ENCODE assay signal across 14 cellular contexts in the genomic region with DNA sequence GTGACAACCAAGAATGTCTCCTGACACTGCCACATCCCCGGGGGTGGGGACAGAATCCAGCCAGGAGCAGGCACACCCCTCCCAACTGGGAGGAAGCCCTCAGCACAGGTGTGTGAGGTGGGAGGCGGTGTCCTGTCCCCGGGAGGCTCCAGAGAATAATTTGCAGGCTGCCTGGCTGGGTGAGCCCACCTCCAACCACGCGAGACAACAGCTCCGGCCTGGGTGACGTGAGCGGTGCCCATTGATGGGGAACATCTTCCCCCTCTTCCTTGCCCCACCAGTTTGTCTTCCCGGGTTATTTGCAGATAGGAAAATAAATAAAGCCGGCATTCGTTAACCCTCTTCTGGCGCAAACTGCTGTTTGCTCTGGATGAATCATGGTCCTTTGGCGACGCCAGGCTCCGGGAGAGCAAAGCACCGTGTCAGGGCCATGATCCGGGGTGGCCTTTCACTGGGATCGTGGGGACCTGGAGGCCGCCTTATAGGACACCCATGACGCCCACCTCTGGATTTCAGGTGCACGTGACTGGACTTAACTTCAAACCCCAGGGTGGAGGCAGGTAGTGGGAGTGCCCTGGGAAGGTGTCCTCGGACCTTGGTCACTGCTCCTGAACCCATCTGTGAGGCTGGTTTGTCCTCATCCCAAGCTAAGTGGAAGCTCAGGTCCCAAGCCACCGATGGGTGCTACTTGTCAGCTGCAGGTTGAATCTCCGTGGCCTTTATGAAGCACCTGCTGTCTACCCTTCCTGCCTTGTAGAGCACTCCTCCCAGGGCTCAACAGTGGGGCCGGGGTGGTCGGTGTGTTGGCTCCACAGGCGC. TPM values are rescaled to one million over a fixed set of nuclear protein-coding genes. Genes with fewer than 3 reads are reported as not detected.
A peak's percentile ranks its signal among the peaks of the same experiment; 100 is the strongest.
DNase-seq lines count a peak whose midpoint lies in the region; ATAC-seq and TF ChIP-seq lines count a peak whose summit lies in the region.
"Had no signal": no experiment of that assay in that cellular context is flagged by ENCODE, and none has a peak within 500 bp of the region (broad histone marks: within the 10 kb centered on the region; RNA-seq: fewer than 3 reads in every experiment).

No MANE protein-coding gene starts in this region.

- CTCF ChIA-PET in T-cell (lab: Charles Lee): no interaction called here

- POLR2A ChIA-PET in T-cell (lab: Charles Lee): no interaction called here

- H3K4me3 Mint-ChIP-seq in activated T-helper 17 cell treated with anti-CD3 and anti-CD28 coated beads, Interleukin-2, amount 50 U/mL, for 72 hours: no peak overlapping the region
- H3K4me3 Mint-ChIP-seq in T-cell: no peak overlapping the region
- H3K4me3 Mint-ChIP-seq: activated naive CD8-positive, alpha-beta T cell treated with anti-CD3 and anti-CD28 coated beads for 36 hours had no signal

- H3K36me3 ChIP-seq in body of pancreas (replicated peaks in 1 of 2; ENCODE audit: insufficient read depth in 1 of 2, low read depth in 2 of 2): peaks cover 0 to 2% of the 10 kb centered on the region in 2 donors

- H3K36me3 Mint-ChIP-seq in activated T-helper 17 cell treated with anti-CD3 and anti-CD28 coated beads, Interleukin-2, amount 50 U/mL, for 72 hours (ENCODE audit: low read depth): no peaks in the 10 kb centered on the region
- no peaks in the 10 kb centered on the region for H3K36me3 Mint-ChIP-seq in T-cell
- H3K36me3 Mint-ChIP-seq: activated naive CD8-positive, alpha-beta T cell treated with anti-CD3 and anti-CD28 coated beads for 36 hours had no signal

- DNase-seq in Daoy (ENCODE audit: low read depth) (peak; percentile 49), M059J (ENCODE audit: low read depth) (peak; percentile 26), body of pancreas (peak in 2 of 4 donors; percentile 18 to 45), mucosa of gallbladder (ENCODE audit: low spot score) (peak; percentile 53), amygdala (lab: John Stamatoyannopoulos, UW) (no peak), T-helper 9 cell (no peak), T-cell (no peak)
- DNase-seq: activated naive CD8-positive, alpha-beta T cell treated with anti-CD3 and anti-CD28 coated beads for 36 hours; NCI-H1930; stimulated activated CD4-positive, alpha-beta T cell treated with anti-CD3 and anti-CD28 coated beads, Interleukin-12 subunit alpha, Interleukin-12 subunit beta, amount 100 ng/mL, for 4 hours had no signal

- no peaks in the 10 kb centered on the region for H3K4me1 Mint-ChIP-seq in activated T-helper 17 cell treated with anti-CD3 and anti-CD28 coated beads, Interleukin-2, amount 50 U/mL, for 72 hours
- H3K4me1 Mint-ChIP-seq in T-cell: no peaks in the 10 kb centered on the region
- H3K4me1 Mint-ChIP-seq: activated naive CD8-positive, alpha-beta T cell treated with anti-CD3 and anti-CD28 coated beads for 36 hours had no signal

- no peak overlapping the region for H3K4me3 ChIP-seq in body of pancreas

- no peaks in the 10 kb centered on the region for H3K27me3 ChIP-seq in body of pancreas

- WGBS in body of pancreas, 2 donors: 33 to 41% methylated on average over 17 to 27 of the region's 27 CpGs

- ATAC-seq in body of pancreas (peak; percentile 51), T-cell (replicated peaks in 1 of 4) (no peak)
- no peak for ATAC-seq in activated T-helper 17 cell treated with anti-CD3 and anti-CD28 coated beads, Interleukin-2, amount 50 U/mL, for 72 hours (replicated peaks)

- intact Hi-C loops in body of pancreas (cut with DNase I): no loop called here

- peak overlapping the region in 3 of 4 donors; percentile 18 to 47 (median 39) for H3K27ac ChIP-seq in body of pancreas

- no peak for TF ChIP-seq POLR2A in body of pancreas (IDR thresholded peaks at IDR 0.05)

- H3K27ac Mint-ChIP-seq in activated T-helper 17 cell treated with anti-CD3 and anti-CD28 coated beads, Interleukin-2, amount 50 U/mL, for 72 hours: no peak overlapping the region
- no peak overlapping the region for H3K27ac Mint-ChIP-seq in T-cell
- H3K27ac Mint-ChIP-seq: activated naive CD8-positive, alpha-beta T cell treated with anti-CD3 and anti-CD28 coated beads for 36 hours had no signal

- peaks cover 14% of the 10 kb centered on the region for H3K4me1 ChIP-seq in body of pancreas

- no peaks in the 10 kb centered on the region for H3K9me3 Mint-ChIP-seq in activated T-helper 17 cell treated with anti-CD3 and anti-CD28 coated beads, Interleukin-2, amount 50 U/mL, for 72 hours
- H3K9me3 Mint-ChIP-seq in T-cell: no peaks in the 10 kb centered on the region
- H3K9me3 Mint-ChIP-seq: activated naive CD8-positive, alpha-beta T cell treated with anti-CD3 and anti-CD28 coated beads for 36 hours had no signal

- H3K27me3 Mint-ChIP-seq in activated T-helper 17 cell treated with anti-CD3 and anti-CD28 coated beads, Interleukin-2, amount 50 U/mL, for 72 hours: no peaks in the 10 kb centered on the region
- H3K27me3 Mint-ChIP-seq in T-cell: no peaks in the 10 kb centered on the region
- H3K27me3 Mint-ChIP-seq: activated naive CD8-positive, alpha-beta T cell treated with anti-CD3 and anti-CD28 coated beads for 36 hours had no signal

- no peaks in the 10 kb centered on the region for H3K9me3 ChIP-seq in body of pancreas

- no peak for TF ChIP-seq CTCF in body of pancreas (IDR thresholded peaks at IDR 0.05)

RNA-seq across cellular contexts. Expression of a gene that starts 13.9 kb away (rescaled TPM):
- total RNA-seq in Daoy (2014; rRNA removed; shearing (Covaris generic)): 180 and 264 TPM in 2 replicates
- total RNA-seq in M059J (2014; rRNA removed; shearing (Covaris generic)): 76.0 and 91.0 TPM in 2 replicates
- total RNA-seq in body of pancreas: 100 to 1,000 TPM in 1 of 2 donors, 10 to 100 TPM in 1; 90.3 to 201 TPM
- total RNA-seq in mucosa of gallbladder: 181 TPM
- 1 to 10 TPM in 1 of 2 donors, under 1 TPM in 1; 0.82 to 3.7 TPM for total RNA-seq in activated T-helper 17 cell treated with anti-CD3 and anti-CD28 coated beads, Interleukin-2, amount 50 U/mL, for 72 hours
- total RNA-seq in T-cell: 1 to 10 TPM; 1.0 to 4.2 (median 2.8) TPM

RNA-seq across cellular contexts. Expression of a gene that starts 20.3 kb away (rescaled TPM):
- total RNA-seq in Daoy (2014; rRNA removed; shearing (Covaris generic)): 11.2 and 17.1 TPM in 2 replicates
- total RNA-seq in M059J (2014; rRNA removed; shearing (Covaris generic)): 14.9 and 15.7 TPM in 2 replicates
- total RNA-seq in body of pancreas (10 to 100 TPM; 13.0 to 26.7 TPM), mucosa of gallbladder (24.5 TPM), T-cell (10 to 100 TPM; 31.8 to 64.2 (median 57.4) TPM)
- total RNA-seq in activated T-helper 17 cell treated with anti-CD3 and anti-CD28 coated beads, Interleukin-2, amount 50 U/mL, for 72 hours: 10 to 100 TPM; 20.4 to 25.6 TPM

RNA-seq across cellular contexts. Expression of a gene that starts 49.0 kb away (rescaled TPM):
- total RNA-seq in Daoy (2014; rRNA removed; shearing (Covaris generic)): not detected in 2 replicates
- not detected in 2 replicates for total RNA-seq in M059J (2014; rRNA removed; shearing (Covaris generic))
- not detected for total RNA-seq in body of pancreas
- 362 TPM for total RNA-seq in mucosa of gallbladder
- total RNA-seq in activated T-helper 17 cell treated with anti-CD3 and anti-CD28 coated beads, Interleukin-2, amount 50 U/mL, for 72 hours: not detected
- under 1 TPM in 1 of 5 donors, not detected in 4; 0.09 TPM for total RNA-seq in T-cell
- total RNA-seq: activated naive CD8-positive, alpha-beta T cell treated with anti-CD3 and anti-CD28 coated beads for 36 hours; epithelial cell of proximal tubule; lung microvascular endothelial cell; subcutaneous adipose tissue had no signal

Comparison
In these comparisons a context has a peak if more than half of its experiments do, and no peak if none do; other contexts are left out.
1. DNase-seq: peak in Daoy (single experiment), M059J (single experiment) and mucosa of gallbladder (single experiment); none in amygdala (0 of 56), T-helper 9 cell (single experiment) and T-cell (0 of 34).
2. RNA of a gene that starts 13.9 kb away (total RNA-seq): 90.3 to 201 TPM in body of pancreas, 181 TPM in mucosa of gallbladder (single experiment), 180 to 264 TPM in Daoy and 76.0 to 91.0 TPM in M059J; 0.82 to 3.7 TPM in activated T-helper 17 cell treated with anti-CD3 and anti-CD28 coated beads, Interleukin-2, amount 50 U/mL, for 72 hours and 1.0 to 4.2 TPM in T-cell; every median in the first group is over 10 times any median in the second.
3. RNA of a gene that starts 49.0 kb away (total RNA-seq): 362 TPM in mucosa of gallbladder (single experiment); 0.09 TPM in T-cell, not detected in Daoy, not detected in M059J, not detected in body of pancreas and not detected in activated T-helper 17 cell treated with anti-CD3 and anti-CD28 coated beads, Interleukin-2, amount 50 U/mL, for 72 hours; every median in the first group is over 100 times any median in the second.